24 cellular contexts compared by ENCODE assay signal in the genomic region with DNA sequence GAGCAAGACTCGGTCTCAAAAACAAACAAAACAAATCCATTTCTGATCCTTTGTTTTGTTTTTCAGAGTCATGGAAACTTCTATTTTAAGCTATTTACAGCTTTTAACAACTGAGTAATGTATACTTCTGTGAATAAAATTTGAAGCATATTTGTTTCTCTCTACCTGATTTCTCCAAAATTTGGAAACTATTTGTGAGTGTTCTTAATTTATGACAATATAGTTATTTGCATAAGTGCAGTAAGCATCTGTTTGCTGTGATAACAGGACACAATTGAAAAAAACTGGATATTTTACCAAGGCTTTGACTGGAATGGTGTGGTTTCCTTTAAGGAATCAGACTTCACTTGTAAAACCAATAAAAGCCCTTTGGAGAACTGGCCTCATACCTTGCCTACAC.
"Had no signal": no experiment of that assay in that cellular context is flagged by ENCODE, and none has a peak within 500 bp of the region (broad histone marks: within the 10 kb centered on the region; RNA-seq: fewer than 3 reads in every experiment).

No MANE protein-coding gene starts in this region.

- FAIRE-seq: HTR-8/SVneo, K562 had no signal

- H3K4me3 ChIP-seq: K562 had no signal

- DNase-seq: Kasumi-1, MV-4-11, NCI-H1092, NCI-H1105 treated with DMSO at 0.1 percent for 48 hours, NCI-H1417 treated with DMSO at 0.1 percent for 48 hours, NCI-H146, NCI-H1694 treated with DMSO at 0.1 percent for 48 hours, NCI-H1930, NCI-H2081, NCI-H2107, NCI-H2227 treated with DMSO at 0.1 percent for 48 hours, NCI-H524, NCI-H69, NCI-H774, PC-3, SHP77, SK-N-SH, SW 1271, T-cell had no signal

- H3K27ac ChIP-seq: HL-60, KMS-11, RWPE1 had no signal

- H3K9me3 ChIP-seq: SK-N-SH had no signal
